9 cellular contexts compared by ENCODE assay signal in the genomic region with DNA sequence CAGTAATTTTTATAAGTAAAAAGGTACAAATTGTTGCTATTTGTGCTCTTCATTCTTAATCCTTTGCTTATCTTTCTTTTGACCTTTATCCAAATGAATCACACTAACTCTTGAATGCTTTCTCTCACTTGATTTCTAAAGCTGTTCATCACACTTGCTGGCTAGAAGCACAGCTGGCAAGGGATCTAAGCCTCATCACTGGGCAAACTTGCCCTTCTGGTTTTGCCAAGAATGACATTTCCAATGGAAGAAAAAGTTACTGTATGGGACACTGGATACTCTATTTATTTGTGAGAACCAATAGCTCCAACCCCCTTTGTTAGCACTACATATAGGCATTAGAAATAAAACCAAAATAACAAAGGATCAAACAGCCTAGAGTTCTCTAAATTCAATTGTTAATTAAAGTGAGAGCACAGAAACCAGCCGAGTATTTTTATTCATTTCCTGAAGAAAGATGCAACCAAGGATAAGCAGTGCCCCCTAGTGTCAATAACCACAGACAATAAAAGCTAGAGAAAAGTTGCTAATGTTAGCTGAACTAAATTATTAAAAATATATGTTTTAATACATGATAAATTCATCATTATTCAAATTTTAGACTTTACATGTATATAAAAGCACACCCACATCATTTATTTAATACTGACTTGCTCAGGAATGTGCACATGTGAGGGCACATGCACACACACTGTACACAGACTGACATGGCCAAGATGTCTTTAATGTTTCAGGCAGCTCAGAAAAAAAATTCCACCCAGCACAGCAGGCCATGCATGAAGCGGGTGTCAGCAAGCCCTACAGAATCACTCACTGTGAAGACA. TPM values are rescaled to one million over a fixed set of nuclear protein-coding genes. Genes with fewer than 3 reads are reported as not detected.
DNase-seq lines count a peak whose midpoint lies in the region; ATAC-seq and TF ChIP-seq lines count a peak whose summit lies in the region.
"Had no signal": no experiment of that assay in that cellular context is flagged by ENCODE, and none has a peak within 500 bp of the region (broad histone marks: within the 10 kb centered on the region; RNA-seq: fewer than 3 reads in every experiment).

No MANE protein-coding gene starts in this region.

- H3K4me3 ChIP-seq in BE2C (ENCODE audit: low read depth, low read length) (peak overlapping the region; percentile 20), GM12864 (ENCODE audit: low read depth, low read length) (no peak overlapping the region), right lobe of liver (no peak overlapping the region)
- H3K4me3 ChIP-seq: SJSA1 had no signal

- H3K27me3 ChIP-seq in BE2C = no peaks in the 10 kb centered on the region
- H3K27me3 ChIP-seq in right lobe of liver = no peaks in the 10 kb centered on the region
- H3K27me3 ChIP-seq: SJSA1 had no signal

- H3K4me1 ChIP-seq in BE2C = no peaks in the 10 kb centered on the region; the same call in 1 of the 2 replicates
- no peaks in the 10 kb centered on the region for H3K4me1 ChIP-seq in right lobe of liver

- peak; percentile 78 for ATAC-seq in HG03095 (IDR thresholded peaks at IDR 0.05; ENCODE audit: unreplicated experiment)
- ATAC-seq in right lobe of liver = peak; percentile 67 to 91 (median 81)
- no peak for ATAC-seq in HG03135 (IDR thresholded peaks at IDR 0.05; ENCODE audit: unreplicated experiment)

- H3K9me3 ChIP-seq in BE2C = no peaks in the 10 kb centered on the region
- H3K9me3 ChIP-seq in right lobe of liver = no peaks in the 10 kb centered on the region
- H3K9me3 ChIP-seq: SJSA1 had no signal

- 14% methylated on average over 2 of the region's 2 CpGs for WGBS in right lobe of liver (ENCODE audit: insufficient coverage, low coverage, low lambda C conversion rate, missing lambda C conversion rate)

- TF ChIP-seq POLR2A in right lobe of liver (IDR thresholded peaks at IDR 0.05) = no peak

- H3K36me3 ChIP-seq in BE2C = no peaks in the 10 kb centered on the region
- no peaks in the 10 kb centered on the region for H3K36me3 ChIP-seq in right lobe of liver
- H3K36me3 ChIP-seq: SJSA1 had no signal

- intact Hi-C loops in right lobe of liver (cut with DNase I) = no loop called here

- TF ChIP-seq CTCF in BE2C (IDR thresholded peaks at IDR 0.05; ENCODE audit: low read depth, low read length) (peak; percentile 79), GM12864 (IDR thresholded peaks at IDR 0.05; ENCODE audit: low read depth, low read length, missing control alignments) (peak; percentile 41), right lobe of liver (IDR thresholded peaks at IDR 0.05) (peak; percentile 59 to 76 (median 74))

- H3K27ac ChIP-seq in right lobe of liver = no peak overlapping the region
- H3K27ac ChIP-seq: SJSA1 had no signal

- DNase-seq in BE2C = peak; percentile 39
- DNase-seq in GM12864 (ENCODE audit: low read depth) = peak; percentile 25
- DNase-seq in NCI-H460 (ENCODE audit: extremely low read depth, low read depth) = peak; percentile 54
- peak; percentile 81 for DNase-seq in cerebellar cortex (ENCODE audit: low spot score)
- DNase-seq in right lobe of liver = no peak
- DNase-seq in GOT3 (lab: John Stamatoyannopoulos, UW) = no peak

RNA-seq across cellular contexts. Expression of gene POU5F2, which starts 59.8 kb away (rescaled TPM):
- not detected for polyA plus RNA-seq in BE2C (2012; ENCODE audit: insufficient read depth, insufficient read length, low read depth)
- 0.58 and 0.87 TPM in 2 replicates for total RNA-seq in NCI-H460 (2014; rRNA removed; shearing (Covaris generic))
- polyA plus RNA-seq in NCI-H460 (2014; cell fraction: nucleus; rRNA removed) = 0.01 and 0.20 TPM in 2 replicates
- total RNA-seq in right lobe of liver = 1 to 10 TPM in 2 of 6 experiments, under 1 TPM in 4; 0.29 to 1.3 (median 0.52) TPM

Comparison
In these comparisons a context has a peak if more than half of its experiments do, and no peak if none do; other contexts are left out.
1. DNase-seq: peak in BE2C (single experiment), GM12864 (single experiment), NCI-H460 (single experiment) and cerebellar cortex (single experiment); none in right lobe of liver (0 of 3) and GOT3 (single experiment).
2. Peak in every context shown above with its lines, with median percentiles within 50 percentile points of each other: CTCF ChIP-seq.